ENCODE assay signal across 8 cellular contexts in the genomic region with DNA sequence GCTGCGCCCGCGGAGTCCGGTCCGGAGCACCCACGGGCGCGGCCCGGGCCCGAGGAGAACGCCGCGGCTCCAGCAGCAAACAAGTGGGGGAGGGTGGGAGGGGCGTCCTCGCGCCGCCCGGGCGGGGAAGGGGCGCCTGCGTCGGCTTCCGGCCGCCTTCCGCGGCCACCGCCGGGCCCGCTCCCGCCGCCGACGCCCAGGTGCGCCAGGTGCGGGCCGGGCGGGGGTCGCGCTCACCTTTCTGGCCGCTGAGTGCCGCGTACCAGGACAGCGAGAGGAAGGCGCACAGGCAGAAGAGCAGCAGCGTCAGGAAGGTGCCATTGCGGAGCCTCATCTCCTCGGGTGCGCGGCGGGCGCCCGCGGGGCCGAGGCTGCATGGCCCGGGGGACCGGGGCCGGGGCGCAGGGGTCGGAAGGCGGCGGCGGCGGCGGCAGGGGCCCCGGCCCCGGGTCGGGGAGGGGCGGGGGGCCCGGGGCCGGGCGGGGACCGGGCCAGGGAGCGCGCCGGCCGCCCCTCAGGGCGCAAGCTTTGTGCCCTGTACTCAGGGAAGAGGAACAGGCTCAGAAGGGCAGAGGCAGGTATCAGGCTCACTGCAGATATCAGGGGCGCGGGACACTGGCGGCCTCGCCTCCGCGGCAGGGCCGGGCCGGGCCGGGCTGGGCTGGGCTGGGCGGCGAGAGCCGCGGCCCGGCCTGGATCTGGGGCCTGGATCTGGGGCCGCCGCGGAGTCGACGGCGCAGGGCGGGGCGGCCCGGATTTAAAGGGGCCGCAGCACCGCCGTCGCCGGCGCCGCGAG. TPM values are rescaled to one million over a fixed set of nuclear protein-coding genes. Genes with fewer than 3 reads are reported as not detected.
A peak's percentile ranks its signal among the peaks of the same experiment; 100 is the strongest.
DNase-seq lines count a peak whose midpoint lies in the region; ATAC-seq, FAIRE-seq and TF ChIP-seq lines count a peak whose summit lies in the region.

MGAT4B (minus strand) TSS at position 617 of the 796 bp plus-strand sequence; CDS start at position 334, 283 bp downstream.

- peak within 1 kb of the TSS; percentile 72 for H4K91ac ChIP-seq in neuronal stem cell (ENCODE audit: low read depth, low read length, poor library complexity)

- peak within 1 kb of the TSS; percentile 100 for H3K18ac ChIP-seq in neuronal stem cell (ENCODE audit: low read length)

- H3K9me3 ChIP-seq in neuronal stem cell (replicated peaks in 1 of 2; ENCODE audit: control insufficient read depth in 2 of 2, insufficient read depth in 1 of 2, low read depth in 1 of 2, low read length in 2 of 2) (peaks cover 0 to 4% of the 10 kb centered on the region in 2 donors), aorta (ENCODE audit: control insufficient read depth, low read length) (no peaks in the 10 kb centered on the region)

- H3K27ac ChIP-seq in HL-60 (replicated peaks) (peak within 1 kb of the TSS; percentile 97), neuronal stem cell (replicated peaks; ENCODE audit: low read length) (peak within 1 kb of the TSS; percentile 78), aorta (ENCODE audit: low read depth in 1 of 2, low read length in 2 of 2) (peak within 1 kb of the TSS; percentile 68 to 79)

- peak within 1 kb of the TSS; percentile 94 for H2BK12ac ChIP-seq in neuronal stem cell (ENCODE audit: low read length)

- H4K8ac ChIP-seq in neuronal stem cell (ENCODE audit: low read depth, low read length): peak within 1 kb of the TSS; percentile 48

- H2BK5ac ChIP-seq in neuronal stem cell (ENCODE audit: low read length): peak within 1 kb of the TSS; percentile 82

- H3K27ac Mint-ChIP-seq in activated naive CD8-positive, alpha-beta T cell: peak within 1 kb of the TSS; percentile 80

- H3K9ac ChIP-seq in neuronal stem cell (ENCODE audit: low read depth, low read length, poor library complexity): peak within 1 kb of the TSS; percentile 97

- peak; percentile 10 for DNase-seq in DMS79 (lab: John Stamatoyannopoulos, UW)
- DNase-seq in HL-60 (ENCODE audit: low read depth in 1 of 2, low spot score in 1 of 2): peak in 1 of 2 experiments; percentile 68
- peak; percentile 52 for DNase-seq in RCC 7860 (ENCODE audit: low spot score)
- DNase-seq in glomerular visceral epithelial cell (ENCODE audit: extremely low spot score): peak; percentile 85
- no peak for DNase-seq in neuronal stem cell (ENCODE audit: low spot score)
- peak; percentile 87 to 91 for DNase-seq in aorta

- peaks cover 0 to 13% of the 10 kb centered on the region in 2 donors for H3K36me3 ChIP-seq in neuronal stem cell (replicated peaks in 1 of 2; ENCODE audit: control insufficient read depth in 2 of 2, insufficient read depth in 2 of 2, low read length in 2 of 2)
- no peaks in the 10 kb centered on the region for H3K36me3 ChIP-seq in aorta (ENCODE audit: control insufficient read depth in 1 of 2, insufficient read depth in 2 of 2, low read length in 1 of 2)

- peak within 1 kb of the TSS; percentile 71 for H2BK15ac ChIP-seq in neuronal stem cell (ENCODE audit: low read length)

- H2AFZ ChIP-seq in neuronal stem cell (ENCODE audit: low read length): peak within 1 kb of the TSS; percentile 96

- TF ChIP-seq CTCF in HL-60 (IDR thresholded peaks at IDR 0.05; ENCODE audit: insufficient read depth, low read length): no peak

- H3K27me3 Mint-ChIP-seq in activated naive CD8-positive, alpha-beta T cell: no peaks in the 10 kb centered on the region

- WGBS in neuronal stem cell (ENCODE audit: extremely low coverage in 2 of 2, insufficient read length in 2 of 2, insufficient replicate concordance in 1 of 2), 2 donors: no CpG with 5 or more reads among the region's 108 CpGs
- WGBS in aorta, 2 donors: 1% methylated on average over 56 to 108 of the region's 108 CpGs

- peaks cover 35% of the 10 kb centered on the region for H3K4me1 Mint-ChIP-seq in activated naive CD8-positive, alpha-beta T cell (ENCODE audit: low read depth)

- peak within 1 kb of the TSS; percentile 78 for H3K4me3 Mint-ChIP-seq in activated naive CD8-positive, alpha-beta T cell

- peak; percentile 56 for ATAC-seq in GM21367 (IDR thresholded peaks at IDR 0.05; ENCODE audit: unreplicated experiment)
- ATAC-seq in aorta (ENCODE audit: low FRiP score): peak; percentile 92

- H3K4me2 ChIP-seq in neuronal stem cell (ENCODE audit: insufficient read depth, low read length, poor library complexity, severe bottlenecking): peak within 1 kb of the TSS; percentile 89

- H3K23ac ChIP-seq in neuronal stem cell (ENCODE audit: low read depth, low read length, poor library complexity): peak within 1 kb of the TSS; percentile 89

- peak within 1 kb of the TSS; percentile 53 for H3K4ac ChIP-seq in neuronal stem cell (ENCODE audit: low read length)

- peak within 1 kb of the TSS; percentile 100 for H2AK5ac ChIP-seq in neuronal stem cell (ENCODE audit: low read depth, low read length)

- peaks cover 4% of the 10 kb centered on the region for H3K79me1 ChIP-seq in neuronal stem cell (ENCODE audit: low read depth, low read length)

- H3K36me3 Mint-ChIP-seq in activated naive CD8-positive, alpha-beta T cell: peaks cover 2% of the 10 kb centered on the region

- H3K9me3 Mint-ChIP-seq in activated naive CD8-positive, alpha-beta T cell (ENCODE audit: low read depth): no peaks in the 10 kb centered on the region

- H3K27me3 ChIP-seq in HL-60 (ENCODE audit: insufficient read depth, poor library complexity, severe bottlenecking) (no peaks in the 10 kb centered on the region), neuronal stem cell (ENCODE audit: control insufficient read depth in 3 of 3, insufficient read depth in 3 of 3, low read depth in 1 of 3, low read length in 3 of 3) (no peaks in the 10 kb centered on the region), aorta (ENCODE audit: control insufficient read depth in 1 of 2, insufficient read depth in 2 of 2, low read length in 1 of 2) (no peaks in the 10 kb centered on the region)

- intact Hi-C loops in aorta (cut with DNase I): loop anchor here in 1 of 2 donors (5.0 to 10.0 kb wide), 2 partner anchors 48 to 101 kb away; partner anchors contain the start of genes MRNIP and TBC1D9B

- H3K4me1 ChIP-seq in neuronal stem cell (ENCODE audit: control insufficient read depth in 2 of 2, insufficient read depth in 1 of 2, low read depth in 1 of 2, low read length in 2 of 2) (peaks cover 14 to 27% of the 10 kb centered on the region in 2 donors), aorta (ENCODE audit: control insufficient read depth in 1 of 2, insufficient read depth in 2 of 2, low read length in 2 of 2) (peaks cover 0 to 2% of the 10 kb centered on the region in 2 donors)

- H3K14ac ChIP-seq in neuronal stem cell (ENCODE audit: low read length): peak within 1 kb of the TSS; percentile 89

- H2BK120ac ChIP-seq in neuronal stem cell (ENCODE audit: low read depth, low read length): no peak within 1 kb of the TSS

- FAIRE-seq in RCC 7860 (lab: Jason Lieb, UNC): no peak

- H3K4me3 ChIP-seq in HL-60 (replicated peaks; ENCODE audit: insufficient read depth, low read length): peak within 1 kb of the TSS; percentile 72
- peak within 1 kb of the TSS; percentile 94 to 98 for H3K4me3 ChIP-seq in neuronal stem cell (ENCODE audit: low read length in 2 of 2)
- peak within 1 kb of the TSS; percentile 98 for H3K4me3 ChIP-seq in aorta (ENCODE audit: low read length in 2 of 2)

RNA-seq across cellular contexts. Expression of gene MGAT4B, which starts in this region (rescaled TPM):
- 61.3 TPM for polyA plus RNA-seq in neuronal stem cell (2013, experiment 1 of 2)
- polyA plus RNA-seq in neuronal stem cell (2013, experiment 2 of 2): 59.4 TPM
- 10 to 100 TPM; 56.0 to 78.8 TPM for total RNA-seq in aorta
- polyA plus RNA-seq in aorta: 10 to 100 TPM; 74.6 to 77.3 TPM
